Comparison of ENCODE assay signal across 8 cellular contexts in the genomic region with DNA sequence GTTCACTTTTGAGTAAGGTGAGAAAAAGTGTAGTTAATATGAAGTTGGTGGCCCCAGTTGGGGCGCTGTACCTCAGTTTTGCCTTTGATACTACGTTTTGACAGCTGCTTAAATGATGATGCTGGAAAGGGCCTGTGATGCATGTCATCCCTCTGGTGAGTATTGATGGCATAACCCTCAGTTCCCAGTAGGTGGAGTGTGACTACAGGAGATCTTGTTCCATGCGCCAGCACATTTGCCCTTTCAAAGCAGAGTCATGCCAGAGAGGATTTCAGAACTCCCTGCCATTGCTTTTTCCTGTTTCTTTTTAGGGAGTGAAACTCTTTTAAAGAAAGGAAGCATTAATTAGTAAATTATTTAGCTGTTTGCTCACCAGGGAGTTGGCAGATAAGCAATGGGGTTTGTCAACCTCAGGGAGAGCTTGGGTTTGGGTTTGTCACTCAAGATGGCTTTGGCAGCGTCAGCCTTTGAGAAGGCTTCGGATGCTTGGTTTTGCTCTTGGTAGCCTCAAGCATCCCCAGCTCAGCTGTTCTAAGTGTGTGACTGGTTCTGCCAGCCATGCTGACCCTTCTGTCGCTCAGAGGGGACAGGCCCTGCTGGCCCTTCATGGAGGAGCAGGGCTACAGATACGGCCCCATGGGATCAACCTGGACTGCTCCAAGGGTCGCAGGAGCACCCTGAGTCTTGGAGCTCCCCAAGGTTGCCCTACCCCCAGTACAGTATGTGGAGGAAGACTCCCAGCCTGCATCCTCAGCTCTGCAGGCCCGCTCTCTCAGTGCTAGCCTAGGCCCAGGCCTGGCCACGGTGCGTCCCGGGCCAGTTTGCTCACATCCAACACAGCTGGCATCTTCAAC. TPM values are rescaled to one million over a fixed set of nuclear protein-coding genes. Genes with fewer than 3 reads are reported as not detected.
A peak's percentile ranks its signal among the peaks of the same experiment; 100 is the strongest.
DNase-seq lines count a peak whose midpoint lies in the region; ATAC-seq lines count a peak whose summit lies in the region.

No MANE protein-coding gene starts in this region.

- H3K27me3 Mint-ChIP-seq in activated CD4-positive, alpha-beta T cell treated with anti-CD3 and anti-CD28 coated beads, Interleukin-2, amount 10 ng/mL, durations not matched to agents 24 days and 14 days: no peaks in the 10 kb centered on the region

- no peaks in the 10 kb centered on the region for H3K4me1 Mint-ChIP-seq in activated CD4-positive, alpha-beta T cell treated with anti-CD3 and anti-CD28 coated beads, Interleukin-2, amount 10 ng/mL, durations not matched to agents 24 days and 14 days

- no peak overlapping the region for H3K27ac ChIP-seq in epithelial cell of prostate

- peak; percentile 55 for ATAC-seq in GM19452 (IDR thresholded peaks at IDR 0.05; ENCODE audit: unreplicated experiment)
- ATAC-seq in HG03469 (IDR thresholded peaks at IDR 0.05; ENCODE audit: unreplicated experiment): peak; percentile 37
- peak; percentile 88 for ATAC-seq in stimulated activated naive CD8-positive, alpha-beta T cell treated with anti-CD3 and anti-CD28 coated beads, Interleukin-15, Interleukin-2, amounts not matched to agents 100 U/mL and 50 U/mL, for 24 hours

- intact Hi-C loops in activated CD4-positive, alpha-beta T cell treated with anti-CD3 and anti-CD28 coated beads, Interleukin-2, amount 10 ng/mL, durations not matched to agents 24 days and 14 days (cut with micrococcal nuclease): loop anchor here (1.0 to 10.0 kb wide), 4 partner anchors 123 to 327 kb away; no protein-coding TSS in a partner anchor

- H3K36me3 Mint-ChIP-seq in activated CD4-positive, alpha-beta T cell treated with anti-CD3 and anti-CD28 coated beads, Interleukin-2, amount 10 ng/mL, durations not matched to agents 24 days and 14 days (ENCODE audit: low read depth): no peaks in the 10 kb centered on the region

- no peaks in the 10 kb centered on the region for H3K9me3 Mint-ChIP-seq in activated CD4-positive, alpha-beta T cell treated with anti-CD3 and anti-CD28 coated beads, Interleukin-2, amount 10 ng/mL, durations not matched to agents 24 days and 14 days

- H3K27ac Mint-ChIP-seq in activated CD4-positive, alpha-beta T cell treated with anti-CD3 and anti-CD28 coated beads, Interleukin-2, amount 10 ng/mL, durations not matched to agents 24 days and 14 days: no peak overlapping the region

- DNase-seq in D341Med (ENCODE audit: low spot score): peak; percentile 65
- DNase-seq in NCI-H460 (ENCODE audit: extremely low read depth, low read depth): peak; percentile 77
- peak; percentile 85 for DNase-seq in activated CD4-positive, alpha-beta T cell treated with anti-CD3 and anti-CD28 coated beads, Interleukin-2, amount 10 ng/mL, durations not matched to agents 24 days and 14 days
- DNase-seq in epithelial cell of prostate (ENCODE audit: low read depth, low spot score): peak; percentile 33
- DNase-seq in middle frontal gyrus (ENCODE audit: extremely low spot score, low spot score): peak; percentile 74
- DNase-seq in stimulated activated naive CD8-positive, alpha-beta T cell treated with anti-CD3 and anti-CD28 coated beads, Interleukin-15, Interleukin-2, amounts not matched to agents 100 U/mL and 50 U/mL, for 24 hours: peak; percentile 34

- H3K4me3 Mint-ChIP-seq in activated CD4-positive, alpha-beta T cell treated with anti-CD3 and anti-CD28 coated beads, Interleukin-2, amount 10 ng/mL, durations not matched to agents 24 days and 14 days: no peak overlapping the region

RNA-seq across cellular contexts. Expression of gene ARMC9, which starts 29.1 kb away (rescaled TPM):
- total RNA-seq in NCI-H460 (2014; rRNA removed; shearing (Covaris generic)): 8.9 TPM in 2 replicates
- polyA plus RNA-seq in NCI-H460 (2014; cell fraction: nucleus; rRNA removed): 8.6 and 9.1 TPM in 2 replicates
- total RNA-seq in activated CD4-positive, alpha-beta T cell treated with anti-CD3 and anti-CD28 coated beads, Interleukin-2, amount 10 ng/mL, durations not matched to agents 24 days and 14 days: 5.9 and 6.4 TPM in 2 replicates

Comparison
In these comparisons a context has a peak if more than half of its experiments do, and no peak if none do; other contexts are left out.
1. DNase-seq: peak in every context shown above with its lines; median percentile 85 in activated CD4-positive, alpha-beta T cell treated with anti-CD3 and anti-CD28 coated beads, Interleukin-2, amount 10 ng/mL, durations not matched to agents 24 days and 14 days; 77 in NCI-H460; 74 in middle frontal gyrus; 65 in D341Med; 34 in stimulated activated naive CD8-positive, alpha-beta T cell treated with anti-CD3 and anti-CD28 coated beads, Interleukin-15, Interleukin-2, amounts not matched to agents 100 U/mL and 50 U/mL, for 24 hours; 33 in epithelial cell of prostate.
2. ATAC-seq: peak in every context shown above with its lines; median percentile 88 in stimulated activated naive CD8-positive, alpha-beta T cell treated with anti-CD3 and anti-CD28 coated beads, Interleukin-15, Interleukin-2, amounts not matched to agents 100 U/mL and 50 U/mL, for 24 hours; 55 in GM19452; 37 in HG03469.